In the genomic region with DNA sequence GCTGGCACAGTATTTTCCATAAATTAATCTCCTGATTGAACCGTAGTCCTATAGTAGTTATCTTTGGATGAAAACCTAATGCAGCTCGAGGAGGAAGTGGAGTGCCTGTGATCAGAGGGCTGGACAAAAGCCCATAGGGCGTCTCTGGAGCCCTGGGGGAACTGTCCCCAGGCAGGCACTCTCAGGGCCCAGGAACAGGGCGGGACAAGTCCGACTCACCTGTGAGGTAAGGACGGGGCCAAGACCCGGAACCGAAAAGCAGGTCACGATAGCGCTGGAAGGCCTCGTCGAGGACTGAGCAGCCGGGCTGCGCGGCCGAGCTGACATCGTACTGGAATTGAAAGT, we compare ENCODE assay signal across 9 cellular contexts. TPM values are rescaled to one million over a fixed set of nuclear protein-coding genes. Genes with fewer than 3 reads are reported as not detected.
DNase-seq lines count a peak whose midpoint lies in the region; ATAC-seq, FAIRE-seq and TF ChIP-seq lines count a peak whose summit lies in the region.
"Had no signal": no experiment of that assay in that cellular context is flagged by ENCODE, and none has a peak within 500 bp of the region (broad histone marks: within the 10 kb centered on the region; RNA-seq: fewer than 3 reads in every experiment).

No MANE protein-coding gene starts in this region.

- no TSS peak for BruUV-seq in PC-9 (replicated peaks; lab: Mats Ljungman, UMichigan)

- no peaks in the 10 kb centered on the region for H3K9me3 ChIP-seq in PC-9 (ENCODE audit: insufficient read depth, low read depth)
- H3K9me3 ChIP-seq in naive thymus-derived CD4-positive, alpha-beta T cell (ENCODE audit: control insufficient read depth in 2 of 3, low read length in 3 of 3): no peaks in the 10 kb centered on the region

- H3K9me2 ChIP-seq in PC-9 (ENCODE audit: insufficient read depth): no peaks in the 10 kb centered on the region

- CTCF ChIA-PET in PC-9 (lab: Charles Lee): interaction anchor here (0.5 kb wide), 1 partner anchor 313 kb away, joined by 3 read pairs; no protein-coding TSS in a partner anchor
- CTCF ChIA-PET in naive thymus-derived CD4-positive, alpha-beta T cell (lab: Charles Lee): interaction anchor here (0.9 to 1.1 kb wide), 2 partner anchors 88 to 98 kb away, joined by 3 read pairs; no protein-coding TSS in a partner anchor

- peaks cover 31% of the 10 kb centered on the region for H3K4me1 Mint-ChIP-seq in T-helper 2 cell treated with Interferon-gamma antibody and Interleukin-4, amounts not matched to agents 5 μg/mL and 100 μg/mL, for 36 hours (ENCODE audit: low read depth)
- peaks cover 43 to 86% (median 67%) of the 10 kb centered on the region in 7 donors for H3K4me1 Mint-ChIP-seq in naive thymus-derived CD4-positive, alpha-beta T cell

- intact Hi-C loops in PC-9 (cut with micrococcal nuclease; ENCODE audit: unreplicated experiment): no loop called here
- intact Hi-C loops in naive thymus-derived CD4-positive, alpha-beta T cell (cut with micrococcal nuclease): loop anchor here (1.0 to 10.0 kb wide), 7 partner anchors 103 to 1259 kb away; a partner anchor contains a TSS

- peak overlapping the region; percentile 97 for H2AFZ ChIP-seq in PC-9

- no peak for DNase-seq in T-helper 2 cell treated with Interferon-gamma antibody and Interleukin-4, amounts not matched to agents 5 μg/mL and 100 μg/mL, for 36 hours (ENCODE audit: low spot score)
- DNase-seq in T-helper 2 cell: no peak
- peak in 1 of 2 experiments; percentile 62 for DNase-seq in PC-9
- no peak for DNase-seq in epithelial cell of prostate (ENCODE audit: low read depth, low spot score)
- no peak for DNase-seq in naive thymus-derived CD4-positive, alpha-beta T cell
- DNase-seq in RCC 7860 (ENCODE audit: low spot score): no peak
- DNase-seq in NCI-H2227 treated with DMSO at 0.1 percent for 48 hours (lab: John Stamatoyannopoulos, UW): no peak

- peak overlapping the region; percentile 98 for H3K27ac Mint-ChIP-seq in T-helper 2 cell treated with Interferon-gamma antibody and Interleukin-4, amounts not matched to agents 5 μg/mL and 100 μg/mL, for 36 hours
- peak overlapping the region; percentile 94 to 100 (median 96) for H3K27ac Mint-ChIP-seq in naive thymus-derived CD4-positive, alpha-beta T cell

- H3K36me3 ChIP-seq in PC-9 (ENCODE audit: low read depth): no peaks in the 10 kb centered on the region
- no peaks in the 10 kb centered on the region for H3K36me3 ChIP-seq in naive thymus-derived CD4-positive, alpha-beta T cell (ENCODE audit: control insufficient read depth in 2 of 3, insufficient read depth in 3 of 3, low read length in 3 of 3)

- peak overlapping the region; percentile 97 for H3K4me3 Mint-ChIP-seq in T-helper 2 cell treated with Interferon-gamma antibody and Interleukin-4, amounts not matched to agents 5 μg/mL and 100 μg/mL, for 36 hours
- peak overlapping the region; percentile 87 to 96 (median 93) for H3K4me3 Mint-ChIP-seq in naive thymus-derived CD4-positive, alpha-beta T cell

- no peak for FAIRE-seq in RCC 7860 (lab: Jason Lieb, UNC)

- peaks cover 8% of the 10 kb centered on the region; the same call in 1 of the 2 replicates for H3F3A ChIP-seq in PC-9 (ENCODE audit: insufficient read depth, low read depth)

- H3K36me3 Mint-ChIP-seq in T-helper 2 cell treated with Interferon-gamma antibody and Interleukin-4, amounts not matched to agents 5 μg/mL and 100 μg/mL, for 36 hours (ENCODE audit: low read depth): peaks cover 9% of the 10 kb centered on the region
- H3K36me3 Mint-ChIP-seq in naive thymus-derived CD4-positive, alpha-beta T cell: peaks cover 0 to 11% (median 1%) of the 10 kb centered on the region in 5 donors

- H3K27me3 ChIP-seq in PC-9 (ENCODE audit: insufficient read depth, low read depth): no peaks in the 10 kb centered on the region
- H3K27me3 ChIP-seq in naive thymus-derived CD4-positive, alpha-beta T cell (ENCODE audit: control insufficient read depth in 2 of 2, insufficient read depth in 2 of 2, low read length in 2 of 2): no peaks in the 10 kb centered on the region

- peak overlapping the region; percentile 73 for H3K27ac ChIP-seq in PC-9
- peak overlapping the region; percentile 78 for H3K27ac ChIP-seq in epithelial cell of prostate
- H3K27ac ChIP-seq in naive thymus-derived CD4-positive, alpha-beta T cell (ENCODE audit: low read depth, low read length): peak overlapping the region; percentile 75

- ATAC-seq in HG02840 (IDR thresholded peaks at IDR 0.05; ENCODE audit: low FRiP score, unreplicated experiment): peak; percentile 42
- ATAC-seq in naive thymus-derived CD4-positive, alpha-beta T cell: peak; percentile 56

- no peaks in the 10 kb centered on the region for H3K27me3 Mint-ChIP-seq in T-helper 2 cell treated with Interferon-gamma antibody and Interleukin-4, amounts not matched to agents 5 μg/mL and 100 μg/mL, for 36 hours (ENCODE audit: low read depth)
- no peaks in the 10 kb centered on the region for H3K27me3 Mint-ChIP-seq in naive thymus-derived CD4-positive, alpha-beta T cell

- peaks cover 16% of the 10 kb centered on the region for H3K4me1 ChIP-seq in PC-9 (replicated peaks; ENCODE audit: insufficient read depth)
- H3K4me1 ChIP-seq in naive thymus-derived CD4-positive, alpha-beta T cell (ENCODE audit: control insufficient read depth in 2 of 2, insufficient read depth in 2 of 2, low read length in 2 of 2): peaks cover 21 to 39% of the 10 kb centered on the region in 2 donors

- no peak for TF ChIP-seq CTCF in PC-9 (conservative IDR thresholded peaks at IDR 0.05)

- no peaks in the 10 kb centered on the region for H4K20me1 ChIP-seq in PC-9 (ENCODE audit: insufficient read depth)

- peaks cover 36% of the 10 kb centered on the region for H3K79me2 ChIP-seq in PC-9 (ENCODE audit: low read depth)

- no peaks in the 10 kb centered on the region for H3K9me3 Mint-ChIP-seq in T-helper 2 cell treated with Interferon-gamma antibody and Interleukin-4, amounts not matched to agents 5 μg/mL and 100 μg/mL, for 36 hours
- H3K9me3 Mint-ChIP-seq in naive thymus-derived CD4-positive, alpha-beta T cell: peaks cover 0 to 5% (median 0%) of the 10 kb centered on the region in 11 donors

- H3K4me3 ChIP-seq in PC-9: peak overlapping the region; percentile 84
- peak overlapping the region; percentile 99 for H3K4me3 ChIP-seq in naive thymus-derived CD4-positive, alpha-beta T cell (ENCODE audit: low read length)

- POLR2A ChIA-PET in PC-9 (lab: Charles Lee; ENCODE audit: unreplicated experiment): interaction anchor here (0.6 to 0.7 kb wide), 3 partner anchors 149 to 1080 kb away, joined by 4 to 6 read pairs (median 4); no protein-coding TSS in a partner anchor
- POLR2A ChIA-PET in naive thymus-derived CD4-positive, alpha-beta T cell (lab: Charles Lee): interaction anchor here (0.6 to 4.3 kb wide), 17 partner anchors 8 to 187 kb away, joined by 3 to 58 read pairs (median 4); a partner anchor contains a TSS

- peak overlapping the region; percentile 89 for H3K4me2 ChIP-seq in PC-9

RNA-seq across cellular contexts. Expression of a gene that starts 0.3 kb away (rescaled TPM):
- total RNA-seq in PC-9 (2021): 129 and 150 TPM in 2 replicates
- 100 to 1,000 TPM in 2 of 5 experiments, 10 to 100 TPM in 3; 83.1 to 101 (median 94.8) TPM for total RNA-seq in naive thymus-derived CD4-positive, alpha-beta T cell
- 10 to 100 TPM; 60.3 to 81.0 TPM for polyA plus RNA-seq in naive thymus-derived CD4-positive, alpha-beta T cell

RNA-seq across cellular contexts. Expression of a gene that starts 22.6 kb away (rescaled TPM):
- not detected in 2 replicates for total RNA-seq in PC-9 (2021)
- not detected for total RNA-seq in naive thymus-derived CD4-positive, alpha-beta T cell
- polyA plus RNA-seq in naive thymus-derived CD4-positive, alpha-beta T cell: not detected
- total RNA-seq: dermis microvascular lymphatic vessel endothelial cell had no signal

RNA-seq across cellular contexts. Expression of a gene that starts 55.5 kb away (rescaled TPM):
- not detected in 2 replicates for total RNA-seq in PC-9 (2021)
- 1 to 10 TPM; 1.2 to 5.7 (median 3.8) TPM for total RNA-seq in naive thymus-derived CD4-positive, alpha-beta T cell
- under 1 TPM; 0.10 to 0.59 TPM for polyA plus RNA-seq in naive thymus-derived CD4-positive, alpha-beta T cell
- total RNA-seq: dermis microvascular lymphatic vessel endothelial cell had no signal
